Comparison of ENCODE assay signal across 8 cellular contexts in genomic region chr3:168051579-168052183, GRCh38. TPM values are rescaled to one million over a fixed set of nuclear protein-coding genes. Genes with fewer than 3 reads are reported as not detected.
DNase-seq lines count a peak whose midpoint lies in the region; ATAC-seq, FAIRE-seq and TF ChIP-seq lines count a peak whose summit lies in the region.

No MANE protein-coding gene starts in this region.

- DNase-seq in stimulated activated naive CD8-positive, alpha-beta T cell treated with anti-CD3 and anti-CD28 coated beads, Interleukin-15, amount 100 ng/mL, for 72 hours = no peak
- DNase-seq in fibroblast of gingiva (ENCODE audit: low read depth) (peak; percentile 66), HK-2 (ENCODE audit: unreplicated experiment) (no peak), H54 (ENCODE audit: insufficient read length, low spot score) (no peak), mucosa of gallbladder (ENCODE audit: low spot score) (no peak), pancreas (no peak)

- peaks cover 6% of the 10 kb centered on the region for H3K9me3 Mint-ChIP-seq in stimulated activated naive CD8-positive, alpha-beta T cell treated with anti-CD3 and anti-CD28 coated beads, Interleukin-15, Interleukin-2, amounts not matched to agents 100 ng/mL and 50 ng/mL, for 24 hours
- H3K9me3 Mint-ChIP-seq in stimulated activated naive CD8-positive, alpha-beta T cell treated with anti-CD3 and anti-CD28 coated beads, Interleukin-15, amount 100 ng/mL, for 72 hours = peaks cover 0 to 9% of the 10 kb centered on the region in 2 donors

- H3K4me3 ChIP-seq in pancreas = no peak overlapping the region

- WGBS in pancreas, 2 donors = 64 to 68% methylated on average over 8 of the region's 8 CpGs

- no peak for TF ChIP-seq POLR2A in H54 (IDR thresholded peaks at IDR 0.05; ENCODE audit: low read depth, low read length)

- H3K27me3 Mint-ChIP-seq in stimulated activated naive CD8-positive, alpha-beta T cell treated with anti-CD3 and anti-CD28 coated beads, Interleukin-15, Interleukin-2, amounts not matched to agents 100 ng/mL and 50 ng/mL, for 24 hours = peaks cover 3% of the 10 kb centered on the region
- peaks cover 15% of the 10 kb centered on the region for H3K27me3 Mint-ChIP-seq in stimulated activated naive CD8-positive, alpha-beta T cell treated with anti-CD3 and anti-CD28 coated beads, Interleukin-15, amount 100 ng/mL, for 72 hours

- no peak for ATAC-seq in stimulated activated naive CD8-positive, alpha-beta T cell treated with anti-CD3 and anti-CD28 coated beads, Interleukin-15, amount 100 ng/mL, for 72 hours
- ATAC-seq in HG03354 (IDR thresholded peaks at IDR 0.05; ENCODE audit: poor library complexity, severe bottlenecking, unreplicated experiment) = peak; percentile 60
- no peak for ATAC-seq in pancreas

- peaks cover 10% of the 10 kb centered on the region for H3K36me3 Mint-ChIP-seq in stimulated activated naive CD8-positive, alpha-beta T cell treated with anti-CD3 and anti-CD28 coated beads, Interleukin-15, Interleukin-2, amounts not matched to agents 100 ng/mL and 50 ng/mL, for 24 hours (ENCODE audit: low read depth)

- TF ChIP-seq CTCF in pancreas (IDR thresholded peaks at IDR 0.05) = no peak

- no peaks in the 10 kb centered on the region for H3K9me3 ChIP-seq in pancreas

- H3K27ac ChIP-seq in pancreas = no peak overlapping the region

- peak overlapping the region; percentile 36 for H3K27ac Mint-ChIP-seq in stimulated activated naive CD8-positive, alpha-beta T cell treated with anti-CD3 and anti-CD28 coated beads, Interleukin-15, Interleukin-2, amounts not matched to agents 100 ng/mL and 50 ng/mL, for 24 hours
- H3K27ac Mint-ChIP-seq in stimulated activated naive CD8-positive, alpha-beta T cell treated with anti-CD3 and anti-CD28 coated beads, Interleukin-15, amount 100 ng/mL, for 72 hours = no peak overlapping the region

- FAIRE-seq in H54 (lab: Jason Lieb, UNC) (no peak), pancreas (lab: Jason Lieb, UNC) (no peak)

- H3K4me3 Mint-ChIP-seq in stimulated activated naive CD8-positive, alpha-beta T cell treated with anti-CD3 and anti-CD28 coated beads, Interleukin-15, Interleukin-2, amounts not matched to agents 100 ng/mL and 50 ng/mL, for 24 hours = no peak overlapping the region
- H3K4me3 Mint-ChIP-seq in stimulated activated naive CD8-positive, alpha-beta T cell treated with anti-CD3 and anti-CD28 coated beads, Interleukin-15, amount 100 ng/mL, for 72 hours = no peak overlapping the region

- no peaks in the 10 kb centered on the region for H3K36me3 ChIP-seq in pancreas

- H3K4me1 Mint-ChIP-seq in stimulated activated naive CD8-positive, alpha-beta T cell treated with anti-CD3 and anti-CD28 coated beads, Interleukin-15, Interleukin-2, amounts not matched to agents 100 ng/mL and 50 ng/mL, for 24 hours (ENCODE audit: low read depth) = no peaks in the 10 kb centered on the region
- no peaks in the 10 kb centered on the region for H3K4me1 Mint-ChIP-seq in stimulated activated naive CD8-positive, alpha-beta T cell treated with anti-CD3 and anti-CD28 coated beads, Interleukin-15, amount 100 ng/mL, for 72 hours

- no peaks in the 10 kb centered on the region for H3K27me3 ChIP-seq in pancreas

- intact Hi-C loops in pancreas (cut with DNase I) = loop anchor here in 1 of 3 donors (5.0 kb wide), 1 partner anchor 111 kb away; no protein-coding TSS in a partner anchor

- H3K4me1 ChIP-seq in pancreas = peaks cover 0 to 13% (median 5%) of the 10 kb centered on the region in 3 donors

RNA-seq across cellular contexts. Expression of gene GOLIM4, which starts 44.0 kb away (rescaled TPM):
- total RNA-seq in mucosa of gallbladder (76.6 TPM), pancreas (10 to 100 TPM in 3 of 6 donors, 1 to 10 TPM in 3; 5.6 to 17.6 (median 10.5) TPM)
- polyA plus RNA-seq in pancreas = 1 to 10 TPM; 8.0 to 8.4 TPM
